8 cellular contexts compared by ENCODE assay signal in genomic region chr1:242523968-242524570, GRCh38. TPM values are rescaled to one million over a fixed set of nuclear protein-coding genes. Genes with fewer than 3 reads are reported as not detected.
DNase-seq lines count a peak whose midpoint lies in the region; ATAC-seq, FAIRE-seq and TF ChIP-seq lines count a peak whose summit lies in the region.
"Had no signal": no experiment of that assay in that cellular context is flagged by ENCODE, and none has a peak within 500 bp of the region (broad histone marks: within the 10 kb centered on the region; RNA-seq: fewer than 3 reads in every experiment).

No MANE protein-coding gene starts in this region.

- TF ChIP-seq CTCF in GM20000 (IDR thresholded peaks at IDR 0.05; ENCODE audit: extremely low read depth, missing control alignments) (no peak), bronchial epithelial cell (IDR thresholded peaks at IDR 0.05; ENCODE audit: insufficient read depth, low read length, severe bottlenecking) (no peak), HepG2 (CRISPR knock-in tag; IDR thresholded peaks at IDR 0.05) (peak; percentile 23; the same call in 1 of the 2 replicates), tibial artery (IDR thresholded peaks at IDR 0.05) (no peak)

- H2AFZ ChIP-seq in HepG2 (ENCODE audit: low read length), result no peak overlapping the region

- H3K9me3 ChIP-seq in HepG2 (ENCODE audit: low read length), result no peaks in the 10 kb centered on the region
- H3K9me3 ChIP-seq in tibial artery, result no peaks in the 10 kb centered on the region

- H3K4me1 ChIP-seq in HepG2 (ENCODE audit: insufficient read depth, low read length), result 0 out of 2 replicates have a peak, but pooled peaks cover 5% of the 10 kb centered on the region
- peaks cover 0 to 23% (median 9%) of the 10 kb centered on the region in 4 donors for H3K4me1 ChIP-seq in tibial artery

- POLR2A ChIA-PET in HepG2 (lab: Yijun Ruan, JAX), result no interaction called here

- no peak overlapping the region for H3K27ac ChIP-seq in HepG2 (ENCODE audit: extremely low read length, insufficient read depth, low read length)
- H3K27ac ChIP-seq in tibial artery, result peak overlapping the region; percentile 58 to 61

- ATAC-seq in HepG2 (peak; percentile 95), GM21423 (IDR thresholded peaks at IDR 0.05; ENCODE audit: unreplicated experiment) (no peak), GM18520 (IDR thresholded peaks at IDR 0.05; ENCODE audit: unreplicated experiment) (no peak)

- no peak overlapping the region for H3K9ac ChIP-seq in HepG2 (ENCODE audit: insufficient read depth, low read depth, low read length)

- intact Hi-C loops in HepG2 (cut with micrococcal nuclease; ENCODE audit: unreplicated experiment), result no loop called here
- intact Hi-C loops in tibial artery (cut with DNase I; ENCODE audit: low total_unique reads), result no loop called here

- DNase-seq in GM20000 (ENCODE audit: low spot score), result peak; percentile 30
- peak; percentile 60 for DNase-seq in NCI-H2171 (lab: John Stamatoyannopoulos, UW)
- peak; percentile 12 for DNase-seq in bronchial epithelial cell (ENCODE audit: low read depth)
- DNase-seq in HepG2 (ENCODE audit: low spot score), result no peak
- DNase-seq in tibial artery, result peak in 1 of 2 donors; percentile 67

- no peaks in the 10 kb centered on the region for H4K20me1 ChIP-seq in HepG2 (ENCODE audit: insufficient read depth, low read length)

- FAIRE-seq in bronchial epithelial cell (lab: Jason Lieb, UNC) (no peak), HepG2 (lab: Jason Lieb, UNC) (no peak)

- in situ Hi-C loops in HepG2 (cut with HindIII; ENCODE audit: extremely low pct_ligation_motif_present, low pct_unique_long_range_greater_than_20kb), result no loop called here

- TF ChIP-seq EP300 in HepG2 (IDR thresholded peaks at IDR 0.05; ENCODE audit: low read depth in 2 of 2, low read length in 2 of 2) (no peak), HepG2 (CRISPR knock-in tag; IDR thresholded peaks at IDR 0.05; ENCODE audit: borderline replicate concordance) (no peak)

- H3K36me3 ChIP-seq in bronchial epithelial cell (ENCODE audit: control insufficient read depth, insufficient read depth, low read length), result no peaks in the 10 kb centered on the region
- H3K36me3 ChIP-seq in HepG2 (replicated peaks in 1 of 2; ENCODE audit: control insufficient read depth in 1 of 2, insufficient read depth in 2 of 2, low read length in 2 of 2), result no peaks in the 10 kb centered on the region
- no peaks in the 10 kb centered on the region for H3K36me3 ChIP-seq in tibial artery

- H3K4me2 ChIP-seq in HepG2 (ENCODE audit: low read depth, low read length), result peak overlapping the region; percentile 51

- TF ChIP-seq RAD21 in HepG2 (CRISPR knock-in tag; IDR thresholded peaks at IDR 0.05), result no peak

- H3K4me3 ChIP-seq in bronchial epithelial cell (ENCODE audit: low read depth, low read length), result peak overlapping the region; percentile 8
- H3K4me3 ChIP-seq in HepG2 (replicated peaks in 1 of 3; ENCODE audit: insufficient read depth in 1 of 3, low read depth in 2 of 3, low read length in 3 of 3), result peak overlapping the region in 1 of 3 experiments; percentile 40; a peak in 1 of 6 replicates
- H3K4me3 ChIP-seq in tibial artery, result peak overlapping the region; percentile 66 to 79

- H3K27me3 ChIP-seq in bronchial epithelial cell (ENCODE audit: control insufficient read depth, insufficient read depth, low read length) (peaks cover 25% of the 10 kb centered on the region), HepG2 (ENCODE audit: control insufficient read depth in 1 of 2, insufficient read depth in 2 of 2, low read length in 2 of 2) (peaks cover 3 to 35% of the 10 kb centered on the region in 2 experiments; a peak in 4 of 5 replicates), tibial artery (no peaks in the 10 kb centered on the region)

- CTCF ChIA-PET in HepG2 (lab: Yijun Ruan, JAX; ENCODE audit: low intra/inter-chr PET ratio, low total read pairs), result no interaction called here

- no peak for TF ChIP-seq POLR2A in HepG2 (IDR thresholded peaks at IDR 0.05; ENCODE audit: insufficient read depth in 1 of 2, low read depth in 2 of 2, low read length in 2 of 2)

- no peaks in the 10 kb centered on the region for H3K79me2 ChIP-seq in HepG2 (ENCODE audit: insufficient read depth, low read length)

- WGBS in HepG2 (ENCODE audit: low lambda C conversion rate), result 45% methylated on average over 11 of the region's 70 CpGs

- no TSS peak for BruUV-seq in HepG2 (replicated peaks; lab: Mats Ljungman, UMichigan)

TF ChIP-seq in HepG2, 621 proteins besides CTCF, POLR2A, EP300 and RAD21:
- TF ChIP-seq PHF21A (CRISPR knock-in tag; IDR thresholded peaks at IDR 0.05) (no peak), JUN (CRISPR knock-in tag; IDR thresholded peaks at IDR 0.05) (no peak), ZNF687 (CRISPR knock-in tag; IDR thresholded peaks at IDR 0.05) (peak; percentile 34; the same call in 1 of the 2 replicates), ZNF263 (CRISPR knock-in tag; IDR thresholded peaks at IDR 0.05) (peak; percentile 46; the same call in 1 of the 2 replicates), HNRNPK (IDR thresholded peaks at IDR 0.05; ENCODE audit: low read depth, low read length, poor library complexity, severe bottlenecking) (peak; percentile 2)

RNA-seq across cellular contexts. Expression of gene PLD5, which starts 0.4 kb away (rescaled TPM):
- total RNA-seq in bronchial epithelial cell (under 0.01 TPM in 1 of 2 replicates, not detected in the other), HepG2 (2016; rRNA removed; fragmentation: Illumina TruSeq; extraction: Trizol) (not detected in 2 replicates)
- not detected in 2 replicates for total RNA-seq in HepG2 (2016; cell fraction: cytosol; rRNA removed; fragmentation: Illumina TruSeq; extraction: Trizol; ENCODE audit: low read depth)
- not detected in 2 replicates for total RNA-seq in HepG2 (2016; cell fraction: insoluble cytoplasmic fraction; rRNA removed; fragmentation: Illumina TruSeq; extraction: Trizol)
- total RNA-seq in HepG2 (2016; cell fraction: membrane; rRNA removed; fragmentation: Illumina TruSeq; extraction: Trizol), result not detected in 2 replicates
- total RNA-seq in HepG2 (2016; cell fraction: nucleus; rRNA removed; fragmentation: Illumina TruSeq; extraction: Trizol), result not detected in 2 replicates
- polyA plus RNA-seq in HepG2 (2011; rRNA removed), result not detected in 2 replicates
- not detected in 2 replicates for polyA plus RNA-seq in HepG2 (2011; cell fraction: cytosol; rRNA removed)
- polyA plus RNA-seq in HepG2 (2011; cell fraction: nucleus; rRNA removed), result not detected in 2 replicates
- not detected in 2 replicates for polyA plus RNA-seq in HepG2 (2012)
- polyA plus RNA-seq in HepG2 (2016; cell fraction: cytosol; fragmentation: Illumina TruSeq; extraction: Trizol; ENCODE audit: low read depth), result not detected in 2 replicates
- not detected in 2 replicates for polyA plus RNA-seq in HepG2 (2016; cell fraction: insoluble cytoplasmic fraction; fragmentation: Illumina TruSeq; extraction: Trizol; ENCODE audit: low read depth)
- not detected in 2 replicates for polyA plus RNA-seq in HepG2 (2016; cell fraction: membrane; fragmentation: Illumina TruSeq; extraction: Trizol; ENCODE audit: low read depth)
- not detected in 2 replicates for polyA plus RNA-seq in HepG2 (2016; cell fraction: nucleus; fragmentation: Illumina TruSeq; extraction: Trizol; ENCODE audit: insufficient read depth, low read depth)
- polyA minus RNA-seq in HepG2 (2011; rRNA and poly(A)+ RNA removed; ENCODE audit: low replicate concordance), result not detected in 2 replicates
- not detected in 2 replicates for polyA minus RNA-seq in HepG2 (2011; cell fraction: cytosol; rRNA and poly(A)+ RNA removed)
- not detected in 2 replicates for polyA minus RNA-seq in HepG2 (2011; cell fraction: nucleus; rRNA and poly(A)+ RNA removed)
- total RNA-seq: T-helper 1 cell treated with Interleukin-12 subunit alpha and Interleukin-12 subunit beta and Interleukin-4 antibody, amounts not matched to agents 30 ng/mL and 1 ng/mL, for 36 hours had no signal
